In the genomic region with DNA sequence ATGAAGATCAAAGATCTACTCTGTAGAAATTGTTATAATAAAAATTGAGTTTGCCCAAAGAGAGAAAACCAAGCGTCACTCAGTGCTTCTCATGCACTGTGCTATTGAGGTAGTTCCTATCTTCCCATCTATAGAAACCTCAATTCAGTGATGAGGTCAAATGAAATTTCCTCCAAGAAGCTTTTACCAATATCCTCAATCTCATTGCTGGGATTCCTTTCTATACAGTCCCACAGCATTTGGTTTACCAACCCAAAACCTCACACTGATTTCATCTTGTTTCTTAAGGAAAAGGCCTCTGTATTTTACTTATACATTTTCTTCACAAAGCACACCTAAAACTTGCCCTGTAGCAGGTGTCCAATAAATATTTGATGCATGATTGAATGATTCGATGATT, we compare ENCODE assay signal across 1 cellular context.
TF ChIP-seq lines count a peak whose summit lies in the region.

No MANE protein-coding gene starts in this region.

TF ChIP-seq in GM23338, 12 proteins besides CTCF, POLR2A, EP300 and RAD21 (continued from another document):
- TF ChIP-seq, protein P1, sequence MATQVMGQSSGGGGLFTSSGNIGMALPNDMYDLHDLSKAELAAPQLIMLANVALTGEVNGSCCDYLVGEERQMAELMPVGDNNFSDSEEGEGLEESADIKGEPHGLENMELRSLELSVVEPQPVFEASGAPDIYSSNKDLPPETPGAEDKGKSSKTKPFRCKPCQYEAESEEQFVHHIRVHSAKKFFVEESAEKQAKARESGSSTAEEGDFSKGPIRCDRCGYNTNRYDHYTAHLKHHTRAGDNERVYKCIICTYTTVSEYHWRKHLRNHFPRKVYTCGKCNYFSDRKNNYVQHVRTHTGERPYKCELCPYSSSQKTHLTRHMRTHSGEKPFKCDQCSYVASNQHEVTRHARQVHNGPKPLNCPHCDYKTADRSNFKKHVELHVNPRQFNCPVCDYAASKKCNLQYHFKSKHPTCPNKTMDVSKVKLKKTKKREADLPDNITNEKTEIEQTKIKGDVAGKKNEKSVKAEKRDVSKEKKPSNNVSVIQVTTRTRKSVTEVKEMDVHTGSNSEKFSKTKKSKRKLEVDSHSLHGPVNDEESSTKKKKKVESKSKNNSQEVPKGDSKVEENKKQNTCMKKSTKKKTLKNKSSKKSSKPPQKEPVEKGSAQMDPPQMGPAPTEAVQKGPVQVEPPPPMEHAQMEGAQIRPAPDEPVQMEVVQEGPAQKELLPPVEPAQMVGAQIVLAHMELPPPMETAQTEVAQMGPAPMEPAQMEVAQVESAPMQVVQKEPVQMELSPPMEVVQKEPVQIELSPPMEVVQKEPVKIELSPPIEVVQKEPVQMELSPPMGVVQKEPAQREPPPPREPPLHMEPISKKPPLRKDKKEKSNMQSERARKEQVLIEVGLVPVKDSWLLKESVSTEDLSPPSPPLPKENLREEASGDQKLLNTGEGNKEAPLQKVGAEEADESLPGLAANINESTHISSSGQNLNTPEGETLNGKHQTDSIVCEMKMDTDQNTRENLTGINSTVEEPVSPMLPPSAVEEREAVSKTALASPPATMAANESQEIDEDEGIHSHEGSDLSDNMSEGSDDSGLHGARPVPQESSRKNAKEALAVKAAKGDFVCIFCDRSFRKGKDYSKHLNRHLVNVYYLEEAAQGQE (IDR thresholded peaks at IDR 0.05; ENCODE audit: unreplicated experiment), result no peak
- TF ChIP-seq ZNF462 (CRISPR knock-in tag; IDR thresholded peaks at IDR 0.05) (no peak), ZNF114 (CRISPR knock-in tag; IDR thresholded peaks at IDR 0.05) (no peak), CREB1 (CRISPR knock-in tag; IDR thresholded peaks at IDR 0.05; ENCODE audit: low read depth) (no peak)
TF ChIP-seq in GM23338: peak in this region for 0.
